13 cellular contexts compared by ENCODE assay signal in genomic region chr20:44422083-44422482, GRCh38. TPM values are rescaled to one million over a fixed set of nuclear protein-coding genes. Genes with fewer than 3 reads are reported as not detected.
DNase-seq lines count a peak whose midpoint lies in the region; ATAC-seq and TF ChIP-seq lines count a peak whose summit lies in the region.
"Had no signal": no experiment of that assay in that cellular context is flagged by ENCODE, and none has a peak within 500 bp of the region (broad histone marks: within the 10 kb centered on the region; RNA-seq: fewer than 3 reads in every experiment).

No MANE protein-coding gene starts in this region.

- no peak overlapping the region for H3K4me2 ChIP-seq in hepatocyte

- H3K4me3 ChIP-seq in adipocyte (ENCODE audit: low read length): no peak overlapping the region
- H3K4me3 ChIP-seq in hepatocyte: no peak overlapping the region
- H3K4me3 ChIP-seq: ovary, testis had no signal

- ATAC-seq in HG02884 (IDR thresholded peaks at IDR 0.05; ENCODE audit: unreplicated experiment): no peak

- 75% methylated on average over 3 of the region's 3 CpGs for WGBS in hepatocyte (ENCODE audit: low lambda C conversion rate, missing lambda C conversion rate)

- H3K36me3 ChIP-seq in adipocyte (ENCODE audit: control insufficient read depth, insufficient read depth, low read length, severe bottlenecking) (no peaks in the 10 kb centered on the region), hepatocyte (replicated peaks; ENCODE audit: insufficient read depth, low read depth) (no peaks in the 10 kb centered on the region)
- H3K36me3 ChIP-seq: ovary had no signal

- no peak overlapping the region for H2AFZ ChIP-seq in hepatocyte

- H3K27ac ChIP-seq in hepatocyte: peak overlapping the region; percentile 23
- H3K27ac ChIP-seq: ovary, testis had no signal

- no peak for TF ChIP-seq CTCF in hepatocyte (IDR thresholded peaks at IDR 0.05; ENCODE audit: poor library complexity)
- no peak for TF ChIP-seq CTCF in osteocyte (IDR thresholded peaks at IDR 0.05)

- no peaks in the 10 kb centered on the region for H3K9me2 ChIP-seq in hepatocyte (replicated peaks; ENCODE audit: insufficient read depth)

- H3K27me3 ChIP-seq in adipocyte (replicated peaks; ENCODE audit: control insufficient read depth, insufficient read depth, low read length) (peaks cover 46% of the 10 kb centered on the region), hepatocyte (no peaks in the 10 kb centered on the region)
- H3K27me3 ChIP-seq: ovary, testis had no signal

- no peak overlapping the region for H3K9ac ChIP-seq in adipocyte (ENCODE audit: low read length)

- H3K9me3 ChIP-seq in adipocyte (ENCODE audit: control insufficient read depth, low read length) (no peaks in the 10 kb centered on the region), hepatocyte (ENCODE audit: low read depth) (no peaks in the 10 kb centered on the region)
- H3K9me3 ChIP-seq: ovary, testis had no signal

- no peaks in the 10 kb centered on the region for H3K36me3 Mint-ChIP-seq in osteocyte (ENCODE audit: unreplicated experiment)
- H3K36me3 Mint-ChIP-seq: activated naive CD8-positive, alpha-beta T cell treated with anti-CD3 and anti-CD28 coated beads, Interleukin-2, amount 10 ng/mL, durations not matched to agents 7 days and 5 days had no signal

- H3K27ac Mint-ChIP-seq in osteocyte (ENCODE audit: unreplicated experiment): no peak overlapping the region
- H3K27ac Mint-ChIP-seq: activated naive CD8-positive, alpha-beta T cell treated with anti-CD3 and anti-CD28 coated beads, Interleukin-2, amount 10 ng/mL, durations not matched to agents 7 days and 5 days had no signal

- H3K4me3 Mint-ChIP-seq in osteocyte (ENCODE audit: unreplicated experiment): no peak overlapping the region
- H3K4me3 Mint-ChIP-seq: activated naive CD8-positive, alpha-beta T cell treated with anti-CD3 and anti-CD28 coated beads, Interleukin-2, amount 10 ng/mL, durations not matched to agents 7 days and 5 days had no signal

- DNase-seq in AG20443 (ENCODE audit: low spot score) (peak; percentile 49), M059J (ENCODE audit: low read depth) (peak; percentile 76), adipocyte (ENCODE audit: low read depth) (peak; percentile 31), hepatocyte (ENCODE audit: low spot score) (no peak), NCI-H2081 treated with DMSO at 0.1 percent for 48 hours (lab: John Stamatoyannopoulos, UW) (no peak), 8988T (no peak), osteocyte (ENCODE audit: extremely low spot score, unreplicated experiment) (no peak)
- DNase-seq: activated CD4-positive, alpha-beta T cell treated with anti-CD3 and anti-CD28 coated beads for 1 hour; activated naive CD8-positive, alpha-beta T cell treated with anti-CD3 and anti-CD28 coated beads, Interleukin-2, amount 10 ng/mL, durations not matched to agents 7 days and 5 days; activated T-cell treated with anti-CD3 and anti-CD28 coated beads for 4 hours; testis had no signal

- H3K4me1 Mint-ChIP-seq in osteocyte (ENCODE audit: unreplicated experiment): no peaks in the 10 kb centered on the region
- H3K4me1 Mint-ChIP-seq: activated naive CD8-positive, alpha-beta T cell treated with anti-CD3 and anti-CD28 coated beads, Interleukin-2, amount 10 ng/mL, durations not matched to agents 7 days and 5 days had no signal

- no peaks in the 10 kb centered on the region for H4K20me1 ChIP-seq in hepatocyte (ENCODE audit: insufficient read depth, poor library complexity, severe bottlenecking)

- no peaks in the 10 kb centered on the region for H3K9me3 Mint-ChIP-seq in osteocyte (ENCODE audit: unreplicated experiment)
- H3K9me3 Mint-ChIP-seq: activated naive CD8-positive, alpha-beta T cell treated with anti-CD3 and anti-CD28 coated beads, Interleukin-2, amount 10 ng/mL, durations not matched to agents 7 days and 5 days had no signal

- no peaks in the 10 kb centered on the region for H3K79me2 ChIP-seq in hepatocyte

- peaks cover 15% of the 10 kb centered on the region for H3K27me3 Mint-ChIP-seq in osteocyte (ENCODE audit: unreplicated experiment)

- H3K4me1 ChIP-seq in adipocyte (ENCODE audit: control insufficient read depth, insufficient read depth, low read length): peaks cover 4% of the 10 kb centered on the region
- no peaks in the 10 kb centered on the region for H3K4me1 ChIP-seq in hepatocyte (ENCODE audit: insufficient read depth)

RNA-seq across cellular contexts. Expression of gene TTPAL, which starts 53.6 kb away (rescaled TPM):
- 13.7 and 23.4 TPM in 2 replicates for total RNA-seq in M059J (2014; rRNA removed; shearing (Covaris generic))
- 11.9 and 12.9 TPM in 2 replicates for total RNA-seq in hepatocyte
- 10.3 and 14.7 TPM in 2 replicates for polyA plus RNA-seq in hepatocyte
- total RNA-seq in osteocyte: 18.9 and 20.8 TPM in 2 replicates

Comparison
In these comparisons a context has a peak if more than half of its experiments do, and no peak if none do; other contexts are left out.
1. DNase-seq: peak in AG20443 (single experiment), M059J (single experiment) and adipocyte (single experiment); none in hepatocyte (single experiment), NCI-H2081 treated with DMSO at 0.1 percent for 48 hours (single experiment), 8988T (single experiment) and osteocyte (single experiment).